8 cellular contexts compared by ENCODE assay signal in genomic region chr14:105313381-105314286, GRCh38. TPM values are rescaled to one million over a fixed set of nuclear protein-coding genes. Genes with fewer than 3 reads are reported as not detected.
DNase-seq lines count a peak whose midpoint lies in the region; ATAC-seq, FAIRE-seq and TF ChIP-seq lines count a peak whose summit lies in the region.

No MANE protein-coding gene starts in this region.

- no peak for FAIRE-seq in urothelium cell line (lab: Jason Lieb, UNC)

- peaks cover 30 to 31% of the 10 kb centered on the region in 2 donors for H3K4me1 ChIP-seq in duodenal mucosa (ENCODE audit: control insufficient read depth in 1 of 2, insufficient read depth in 2 of 2, low read length in 2 of 2)

- H3K4me3 ChIP-seq in SK-N-MC (peak overlapping the region; percentile 70), duodenal mucosa (ENCODE audit: low read depth in 1 of 2, low read length in 2 of 2) (peak overlapping the region; percentile 38 to 63)

- ATAC-seq in HG03045 (IDR thresholded peaks at IDR 0.05; ENCODE audit: unreplicated experiment) (peak; percentile 21), HG03095 (IDR thresholded peaks at IDR 0.05; ENCODE audit: unreplicated experiment) (no peak)

- peak overlapping the region; percentile 80 for H3K27ac Mint-ChIP-seq in mesothelial cell of epicardium

- TF ChIP-seq CTCF in mesothelial cell of epicardium (IDR thresholded peaks at IDR 0.05; ENCODE audit: unreplicated experiment): no peak

- H3K9me3 Mint-ChIP-seq in mesothelial cell of epicardium: no peaks in the 10 kb centered on the region

- H3K27ac ChIP-seq in SK-N-MC (peak overlapping the region; percentile 60), duodenal mucosa (ENCODE audit: low read depth, low read length) (peak overlapping the region; percentile 70)

- H3K9ac ChIP-seq in SK-N-MC (ENCODE audit: insufficient read length): peak overlapping the region; percentile 65
- H3K9ac ChIP-seq in duodenal mucosa (ENCODE audit: low read depth in 1 of 2, low read length in 2 of 2): peak overlapping the region; percentile 70 to 76

- H3K36me3 ChIP-seq in SK-N-MC (ENCODE audit: insufficient read depth, low read length) (no peaks in the 10 kb centered on the region), duodenal mucosa (ENCODE audit: control insufficient read depth in 1 of 2, insufficient read depth in 2 of 2, low read length in 2 of 2) (no peaks in the 10 kb centered on the region)

- no peaks in the 10 kb centered on the region for H3K9me3 ChIP-seq in SK-N-MC (ENCODE audit: low read depth, low read length)
- no peaks in the 10 kb centered on the region for H3K9me3 ChIP-seq in duodenal mucosa (ENCODE audit: control insufficient read depth in 1 of 2, low read length in 2 of 2)

- peaks cover 18% of the 10 kb centered on the region for H3K4me1 Mint-ChIP-seq in mesothelial cell of epicardium

- H3K36me3 Mint-ChIP-seq in mesothelial cell of epicardium: no peaks in the 10 kb centered on the region

- peak overlapping the region; percentile 78 for H3K4me3 Mint-ChIP-seq in mesothelial cell of epicardium

- DNase-seq in NCI-H2081 (lab: John Stamatoyannopoulos, UW): peak; percentile 50 to 67
- DNase-seq in NCI-H2081 treated with DMSO at 0.1 percent for 48 hours (lab: John Stamatoyannopoulos, UW): no peak
- DNase-seq in SK-N-MC (ENCODE audit: low read depth, low spot score): no peak
- peak in 1 of 2 experiments; percentile 16 for DNase-seq in mesothelial cell of epicardium (ENCODE audit: low spot score in 2 of 2, unreplicated experiment in 2 of 2)
- peak; percentile 25 for DNase-seq in urothelium cell line (ENCODE audit: low spot score)

- no peaks in the 10 kb centered on the region for H3K27me3 ChIP-seq in duodenal mucosa (ENCODE audit: control insufficient read depth in 1 of 2, insufficient read depth in 2 of 2, low read length in 2 of 2)

- no peaks in the 10 kb centered on the region for H3K27me3 Mint-ChIP-seq in mesothelial cell of epicardium (ENCODE audit: low read depth)

RNA-seq across cellular contexts. Expression of gene PACS2, which starts 0.9 kb away (rescaled TPM):
- 135 to 147 TPM (median 138 TPM) in 3 replicates for total RNA-seq in mesothelial cell of epicardium

RNA-seq across cellular contexts. Expression of gene BRF1, which starts 12.8 kb away (rescaled TPM):
- total RNA-seq in mesothelial cell of epicardium: 72.8 to 78.6 TPM (median 75.0 TPM) in 3 replicates

Comparison
In these comparisons a context has a peak if more than half of its experiments do, and no peak if none do; other contexts are left out.
1. DNase-seq: peak in NCI-H2081 (2 of 2) and urothelium cell line (single experiment); none in NCI-H2081 treated with DMSO at 0.1 percent for 48 hours (single experiment) and SK-N-MC (single experiment).